Comparison of ENCODE assay signal across 9 cellular contexts in the genomic region with DNA sequence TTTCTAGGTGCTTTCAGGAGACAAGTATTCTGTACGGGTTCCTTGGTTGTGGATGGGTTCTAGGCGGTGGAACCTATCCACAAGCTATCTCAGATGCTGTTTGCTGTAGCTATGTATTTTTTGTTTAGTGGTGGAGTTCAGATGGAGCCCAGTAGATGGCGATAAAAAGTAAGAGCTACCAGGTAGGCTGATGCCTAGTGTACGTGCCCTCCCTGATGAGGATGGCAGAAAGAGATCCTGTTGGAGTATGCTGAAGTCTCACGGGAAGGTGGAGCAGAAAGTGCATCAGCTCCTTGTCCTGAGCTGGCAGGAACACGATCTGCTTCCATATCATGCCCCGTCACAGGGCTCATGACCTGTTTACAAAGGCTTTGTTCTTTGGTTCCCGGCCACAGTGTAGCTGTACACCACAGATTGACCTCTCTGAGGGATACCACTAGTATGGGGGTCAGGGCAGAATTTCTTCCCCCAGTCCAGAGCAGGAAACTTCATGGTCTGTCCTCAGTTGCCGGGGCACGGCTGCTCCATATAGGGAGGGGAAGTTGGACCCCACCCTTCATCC.
DNase-seq lines count a peak whose midpoint lies in the region; ATAC-seq lines count a peak whose summit lies in the region.
"Had no signal": no experiment of that assay in that cellular context is flagged by ENCODE, and none has a peak within 500 bp of the region (broad histone marks: within the 10 kb centered on the region; RNA-seq: fewer than 3 reads in every experiment).

No MANE protein-coding gene starts in this region.

- no peak overlapping the region for H3K27ac Mint-ChIP-seq in activated T-cell treated with anti-CD3 and anti-CD28 coated beads, Interleukin-2, amount 50 U/mL, for 24 hours

- H3K4me3 Mint-ChIP-seq in activated T-cell treated with anti-CD3 and anti-CD28 coated beads, Interleukin-2, amount 50 U/mL, for 24 hours, result no peak overlapping the region

- H3K27me3 ChIP-seq in iPS-15b (ENCODE audit: control insufficient read depth, insufficient read depth, low read length), result no peaks in the 10 kb centered on the region

- H3K9me3 ChIP-seq in iPS-15b (ENCODE audit: control insufficient read depth, insufficient read depth, low read length), result no peaks in the 10 kb centered on the region

- H3K4me1 ChIP-seq in iPS-15b (ENCODE audit: control insufficient read depth, insufficient read depth, low read length), result peaks cover 10% of the 10 kb centered on the region

- H3K9ac ChIP-seq in iPS-15b (ENCODE audit: low read depth, low read length), result peak overlapping the region; percentile 0

- no peaks in the 10 kb centered on the region for H3K36me3 Mint-ChIP-seq in activated T-cell treated with anti-CD3 and anti-CD28 coated beads, Interleukin-2, amount 50 U/mL, for 24 hours (ENCODE audit: low read depth)

- no peaks in the 10 kb centered on the region for H3K4me1 Mint-ChIP-seq in activated T-cell treated with anti-CD3 and anti-CD28 coated beads, Interleukin-2, amount 50 U/mL, for 24 hours (ENCODE audit: low read depth)

- peaks cover 37% of the 10 kb centered on the region for H3K27me3 Mint-ChIP-seq in activated T-cell treated with anti-CD3 and anti-CD28 coated beads, Interleukin-2, amount 50 U/mL, for 24 hours

- no peaks in the 10 kb centered on the region for H3K9me3 Mint-ChIP-seq in activated T-cell treated with anti-CD3 and anti-CD28 coated beads, Interleukin-2, amount 50 U/mL, for 24 hours

- H3K4me3 ChIP-seq in iPS-15b (ENCODE audit: low read depth, low read length), result peak overlapping the region; percentile 46

- H3K36me3 ChIP-seq in iPS-15b (ENCODE audit: control insufficient read depth, insufficient read depth, low read length), result no peaks in the 10 kb centered on the region

- ATAC-seq in GM21381 (IDR thresholded peaks at IDR 0.05; ENCODE audit: unreplicated experiment) (peak; percentile 89), HG03521 (IDR thresholded peaks at IDR 0.05; ENCODE audit: unreplicated experiment) (peak; percentile 85)

- DNase-seq in activated T-cell treated with anti-CD3 and anti-CD28 coated beads for 24 hours (ENCODE audit: low read depth) (peak; percentile 1), NCI-H510A (lab: John Stamatoyannopoulos, UW) (peak; percentile 2), amniotic epithelial cell (ENCODE audit: low read depth) (peak; percentile 50)
- DNase-seq in activated T-cell treated with anti-CD3 and anti-CD28 coated beads, Interleukin-2, amount 50 U/mL, for 24 hours, result no peak
- DNase-seq in stimulated activated CD8-positive, alpha-beta memory T cell treated with anti-CD3 and anti-CD28 coated beads, Interleukin-4, amount 100 ng/mL, for 48 hours, result peak; percentile 37
- DNase-seq: left cardiac atrium had no signal
